In genomic region chr9:70069734-70070133, GRCh38 we compare ENCODE assay signal across 18 cellular contexts. TPM values are rescaled to one million over a fixed set of nuclear protein-coding genes. Genes with fewer than 3 reads are reported as not detected.
DNase-seq lines count a peak whose midpoint lies in the region; ATAC-seq and TF ChIP-seq lines count a peak whose summit lies in the region.
"Had no signal": no experiment of that assay in that cellular context is flagged by ENCODE, and none has a peak within 500 bp of the region (broad histone marks: within the 10 kb centered on the region; RNA-seq: fewer than 3 reads in every experiment).

No MANE protein-coding gene starts in this region.

- no peaks in the 10 kb centered on the region for H3K27me3 ChIP-seq in heart right ventricle
- H3K27me3 ChIP-seq in prostate gland (replicated peaks; ENCODE audit: insufficient read depth): no peaks in the 10 kb centered on the region
- no peaks in the 10 kb centered on the region for H3K27me3 ChIP-seq in tibial artery

- TF ChIP-seq POLR2A in prostate gland (IDR thresholded peaks at IDR 0.05): no peak

- intact Hi-C loops in heart right ventricle (cut with DNase I) (no loop called here), prostate gland (cut with DNase I) (loop anchor here (5.0 to 10.0 kb wide), 2 partner anchors 43 to 415 kb away; no protein-coding TSS in a partner anchor), tibial artery (cut with DNase I; ENCODE audit: low total_unique reads) (no loop called here)

- ATAC-seq in heart right ventricle (peak in 5 of 8 donors; percentile 29 to 77 (median 38)), HG02970 (IDR thresholded peaks at IDR 0.05; ENCODE audit: low FRiP score, unreplicated experiment) (no peak)
- ATAC-seq: HCT116 had no signal

- H3K4me1 ChIP-seq in heart right ventricle (peaks cover 0 to 24% (median 10%) of the 10 kb centered on the region in 9 donors), prostate gland (replicated peaks) (no peaks in the 10 kb centered on the region), tibial artery (peaks cover 8 to 100% (median 44%) of the 10 kb centered on the region in 4 donors)

- H3K4me3 Mint-ChIP-seq in chondrocyte (ENCODE audit: unreplicated experiment): no peak overlapping the region
- no peak overlapping the region for H3K4me3 Mint-ChIP-seq in activated naive CD8-positive, alpha-beta T cell treated with anti-CD3 and anti-CD28 coated beads for 36 hours
- H3K4me3 Mint-ChIP-seq: CD4-positive, CD25-positive, alpha-beta regulatory T cell had no signal

- peaks cover 82% of the 10 kb centered on the region for H3K4me1 Mint-ChIP-seq in chondrocyte (ENCODE audit: low read depth)
- no peaks in the 10 kb centered on the region for H3K4me1 Mint-ChIP-seq in activated naive CD8-positive, alpha-beta T cell treated with anti-CD3 and anti-CD28 coated beads for 36 hours
- H3K4me1 Mint-ChIP-seq: CD4-positive, CD25-positive, alpha-beta regulatory T cell had no signal

- no peaks in the 10 kb centered on the region for H3K9me3 Mint-ChIP-seq in chondrocyte (ENCODE audit: low read depth)
- H3K9me3 Mint-ChIP-seq in activated naive CD8-positive, alpha-beta T cell treated with anti-CD3 and anti-CD28 coated beads for 36 hours: no peaks in the 10 kb centered on the region

- H3K27me3 Mint-ChIP-seq in chondrocyte (ENCODE audit: low read depth): no peaks in the 10 kb centered on the region
- H3K27me3 Mint-ChIP-seq in activated naive CD8-positive, alpha-beta T cell treated with anti-CD3 and anti-CD28 coated beads for 36 hours: peaks cover 19% of the 10 kb centered on the region

- TF ChIP-seq CTCF in chondrocyte (IDR thresholded peaks at IDR 0.05): no peak
- TF ChIP-seq CTCF in heart right ventricle (IDR thresholded peaks at IDR 0.05): no peak
- no peak for TF ChIP-seq CTCF in prostate gland (IDR thresholded peaks at IDR 0.05)
- no peak for TF ChIP-seq CTCF in tibial artery (IDR thresholded peaks at IDR 0.05)

- 64 to 76% methylated on average over 3 of the region's 3 CpGs for WGBS in heart right ventricle, 2 donors
- WGBS in prostate gland: 55% methylated on average over 3 of the region's 3 CpGs

- H3K36me3 ChIP-seq in heart right ventricle: no peaks in the 10 kb centered on the region
- H3K36me3 ChIP-seq in prostate gland: no peaks in the 10 kb centered on the region
- H3K36me3 ChIP-seq in tibial artery: no peaks in the 10 kb centered on the region

- peaks cover 3% of the 10 kb centered on the region for H3K36me3 Mint-ChIP-seq in chondrocyte (ENCODE audit: low read depth)
- no peaks in the 10 kb centered on the region for H3K36me3 Mint-ChIP-seq in activated naive CD8-positive, alpha-beta T cell treated with anti-CD3 and anti-CD28 coated beads for 36 hours
- H3K36me3 Mint-ChIP-seq: CD4-positive, CD25-positive, alpha-beta regulatory T cell had no signal

- peak overlapping the region; percentile 82 for H3K27ac Mint-ChIP-seq in chondrocyte (ENCODE audit: unreplicated experiment)
- no peak overlapping the region for H3K27ac Mint-ChIP-seq in activated naive CD8-positive, alpha-beta T cell treated with anti-CD3 and anti-CD28 coated beads for 36 hours
- H3K27ac Mint-ChIP-seq: CD4-positive, CD25-positive, alpha-beta regulatory T cell had no signal

- H3K9me3 ChIP-seq in heart right ventricle (no peaks in the 10 kb centered on the region), prostate gland (no peaks in the 10 kb centered on the region), tibial artery (no peaks in the 10 kb centered on the region)

- peak overlapping the region in 3 of 10 donors; percentile 14 to 49 (median 18) for H3K27ac ChIP-seq in heart right ventricle
- H3K27ac ChIP-seq in prostate gland: peak overlapping the region; percentile 9 to 29
- H3K27ac ChIP-seq in tibial artery: peak overlapping the region; percentile 68 to 77
- H3K27ac ChIP-seq: GM23248, HL-60 had no signal

- DNase-seq in chondrocyte (ENCODE audit: low spot score) (no peak), heart right ventricle (no peak), prostate gland (ENCODE audit: low spot score) (no peak), tibial artery (peak in 1 of 2 donors; percentile 71), NCI-H2081 (lab: John Stamatoyannopoulos, UW) (no peak), 8988T (no peak)
- DNase-seq in activated naive CD8-positive, alpha-beta T cell treated with anti-CD3 and anti-CD28 coated beads for 36 hours: no peak
- DNase-seq: ACHN; CD4-positive, CD25-positive, alpha-beta regulatory T cell; DMS79 treated with DMSO at 0.1 percent for 48 hours; GM23248; KBM-7; NCI-H1436 treated with DMSO at 0.1 percent for 48 hours; NCI-H345; NCI-H526 treated with DMSO at 0.1 percent for 48 hours had no signal

- H3K4me3 ChIP-seq in heart right ventricle (no peak overlapping the region), prostate gland (no peak overlapping the region), tibial artery (no peak overlapping the region)
- H3K4me3 ChIP-seq: GM23248 had no signal

RNA-seq across cellular contexts. Expression of gene MAMDC2, which starts 26.1 kb away (rescaled TPM):
- 76.7 to 92.6 TPM (median 77.5 TPM) in 3 replicates for total RNA-seq in chondrocyte
- 10 to 100 TPM in 3 of 10 donors, 1 to 10 TPM in 7; 2.3 to 11.8 (median 5.0) TPM for total RNA-seq in heart right ventricle
- 1 to 10 TPM; 6.5 to 7.3 TPM for polyA plus RNA-seq in heart right ventricle
- 10 to 100 TPM in 1 of 2 donors, 1 to 10 TPM in 1; 4.2 to 33.8 TPM for total RNA-seq in prostate gland
- total RNA-seq in activated naive CD8-positive, alpha-beta T cell treated with anti-CD3 and anti-CD28 coated beads for 36 hours: not detected
- total RNA-seq: GM23248 had no signal
- polyA plus RNA-seq: CD4-positive, CD25-positive, alpha-beta regulatory T cell had no signal
